In genomic region chr1:223621312-223621734, GRCh38 we compare ENCODE assay signal across 11 cellular contexts. TPM values are rescaled to one million over a fixed set of nuclear protein-coding genes. Genes with fewer than 3 reads are reported as not detected.
DNase-seq lines count a peak whose midpoint lies in the region; ATAC-seq and FAIRE-seq lines count a peak whose summit lies in the region.
"Had no signal": no experiment of that assay in that cellular context is flagged by ENCODE, and none has a peak within 500 bp of the region (broad histone marks: within the 10 kb centered on the region; RNA-seq: fewer than 3 reads in every experiment).

No MANE protein-coding gene starts in this region.

- peaks cover 53% of the 10 kb centered on the region for H3K4me1 ChIP-seq in BLaER1
- H3K4me1 ChIP-seq in effector memory CD4-positive, alpha-beta T cell (ENCODE audit: control insufficient read depth, insufficient read depth, low read length, poor library complexity, severe bottlenecking) = no peaks in the 10 kb centered on the region

- H3K36me3 ChIP-seq in BLaER1 = no peaks in the 10 kb centered on the region
- H3K36me3 ChIP-seq in effector memory CD4-positive, alpha-beta T cell (ENCODE audit: control insufficient read depth, insufficient read depth, low read length) = no peaks in the 10 kb centered on the region
- H3K36me3 ChIP-seq: SJCRH30 had no signal

- no peak overlapping the region for H3K27ac ChIP-seq in BLaER1
- no peak overlapping the region for H3K27ac ChIP-seq in effector memory CD4-positive, alpha-beta T cell (ENCODE audit: insufficient read depth, low read length, poor library complexity, severe bottlenecking)
- H3K27ac ChIP-seq: SJCRH30 had no signal

- H3K4me3 ChIP-seq in BLaER1 = no peak overlapping the region
- H3K4me3 ChIP-seq in effector memory CD4-positive, alpha-beta T cell (ENCODE audit: insufficient read depth, low read depth, low read length, poor library complexity, severe bottlenecking) = no peak overlapping the region
- H3K4me3 ChIP-seq: SJCRH30 had no signal

- no peaks in the 10 kb centered on the region for H3K9me3 ChIP-seq in BLaER1
- H3K9me3 ChIP-seq in effector memory CD4-positive, alpha-beta T cell (ENCODE audit: control insufficient read depth, low read length) = no peaks in the 10 kb centered on the region
- H3K9me3 ChIP-seq: SJCRH30 had no signal

- no peak overlapping the region for H3K9ac ChIP-seq in BLaER1

- H3K4me2 ChIP-seq in BLaER1 = 0 out of 2 replicates have a peak overlapping the region, but pooled peaks have one; percentile 12

- DNase-seq in NOMO-1 treated with dmso at 0.1 percent for 144 hours (lab: John Stamatoyannopoulos, UW; ENCODE audit: unreplicated experiment) (peak; percentile 49), NCI-H2227 (lab: John Stamatoyannopoulos, UW; ENCODE audit: unreplicated experiment) (no peak), frontal cortex (ENCODE audit: low spot score in 2 of 2) (no peak)
- no peak for DNase-seq in stimulated activated CD4-positive, alpha-beta T cell treated with anti-CD3 and anti-CD28 coated beads, Interleukin-15, amount 100 ng/mL, for 24 hours
- no peak for DNase-seq in effector memory CD4-positive, alpha-beta T cell
- DNase-seq: activated T-cell treated with anti-CD3 and anti-CD28 coated beads for 4 hours had no signal

- no peak for FAIRE-seq in frontal cortex (lab: Jason Lieb, UNC)

- H4K20me1 ChIP-seq in BLaER1 = no peaks in the 10 kb centered on the region

- ATAC-seq in GM19043 (IDR thresholded peaks at IDR 0.05; ENCODE audit: low read depth, unreplicated experiment) = peak; percentile 85
- ATAC-seq in HG02870 (IDR thresholded peaks at IDR 0.05; ENCODE audit: unreplicated experiment) = peak; percentile 97

- no peaks in the 10 kb centered on the region for H3K27me3 ChIP-seq in BLaER1
- no peaks in the 10 kb centered on the region for H3K27me3 ChIP-seq in effector memory CD4-positive, alpha-beta T cell (replicated peaks; ENCODE audit: control insufficient read depth, insufficient read depth, low read length, poor library complexity, severe bottlenecking)
- H3K27me3 ChIP-seq: SJCRH30 had no signal

RNA-seq across cellular contexts. Expression of gene CAPN8, which starts 44.2 kb away (rescaled TPM):
- total RNA-seq in frontal cortex = not detected
- total RNA-seq: neural crest cell, SJCRH30 had no signal
